Comparison of ENCODE assay signal across 20 cellular contexts in genomic region chr16:877242-878065, GRCh38.
DNase-seq lines count a peak whose midpoint lies in the region; ATAC-seq lines count a peak whose summit lies in the region.
"Had no signal": no experiment of that assay in that cellular context is flagged by ENCODE, and none has a peak within 500 bp of the region (broad histone marks: within the 10 kb centered on the region; RNA-seq: fewer than 3 reads in every experiment).

No MANE protein-coding gene starts in this region.

- H3K27ac Mint-ChIP-seq in stimulated activated naive CD8-positive, alpha-beta T cell treated with anti-CD3 and anti-CD28 coated beads, Interleukin-15, amount 100 ng/mL, for 72 hours = peak overlapping the region in 1 of 2 donors; percentile 82
- H3K27ac Mint-ChIP-seq in dendritic cell treated with granulocyte-macrophage colony-stimulating factor and Interleukin-4, amounts not matched to agents 40 ng/mL and 50 ng/mL, for 4 days = peak overlapping the region; percentile 76
- H3K27ac Mint-ChIP-seq in activated CD4-positive, alpha-beta T cell treated with anti-CD3 and anti-CD28 coated beads, Interleukin-2, amount 10 ng/mL, durations not matched to agents 7 days and 5 days = no peak overlapping the region
- H3K27ac Mint-ChIP-seq: activated CD4-positive, alpha-beta memory T cell treated with anti-CD3 and anti-CD28 coated beads for 36 hours; activated naive CD4-positive, alpha-beta T cell treated with anti-CD3 and anti-CD28 coated beads for 36 hours; natural killer cell treated with Interleukin-12 subunit alpha and Interleukin-12 subunit beta and Interleukin-15 and Interleukin-18, amount 100 ng/mL, for 72 hours had no signal

- H3K27me3 Mint-ChIP-seq in stimulated activated naive CD8-positive, alpha-beta T cell treated with anti-CD3 and anti-CD28 coated beads, Interleukin-15, amount 100 ng/mL, for 72 hours = no peaks in the 10 kb centered on the region
- peaks cover 58% of the 10 kb centered on the region for H3K27me3 Mint-ChIP-seq in dendritic cell treated with granulocyte-macrophage colony-stimulating factor and Interleukin-4, amounts not matched to agents 40 ng/mL and 50 ng/mL, for 4 days
- no peaks in the 10 kb centered on the region for H3K27me3 Mint-ChIP-seq in activated CD4-positive, alpha-beta T cell treated with anti-CD3 and anti-CD28 coated beads, Interleukin-2, amount 10 ng/mL, durations not matched to agents 7 days and 5 days
- H3K27me3 Mint-ChIP-seq: activated CD4-positive, alpha-beta memory T cell treated with anti-CD3 and anti-CD28 coated beads for 36 hours; natural killer cell treated with Interleukin-12 subunit alpha and Interleukin-12 subunit beta and Interleukin-15 and Interleukin-18, amount 100 ng/mL, for 72 hours had no signal

- ATAC-seq in stimulated activated naive CD8-positive, alpha-beta T cell treated with anti-CD3 and anti-CD28 coated beads, Interleukin-15, Interleukin-2, amounts not matched to agents 100 U/mL and 50 U/mL, for 24 hours = peak; percentile 20
- ATAC-seq in stimulated activated naive CD8-positive, alpha-beta T cell treated with anti-CD3 and anti-CD28 coated beads, Interleukin-15, amount 100 ng/mL, for 72 hours = no peak
- ATAC-seq: natural killer cell treated with Interleukin-12 subunit alpha and Interleukin-12 subunit beta and Interleukin-15 and Interleukin-18, amount 100 ng/mL, for 72 hours had no signal

- CTCF ChIA-PET in activated CD4-positive, alpha-beta T cell treated with anti-CD3 and anti-CD28 coated beads, Interleukin-2, amount 10 ng/mL, durations not matched to agents 7 days and 5 days (lab: Charles Lee) = no interaction called here

- intact Hi-C loops in dendritic cell treated with granulocyte-macrophage colony-stimulating factor and Interleukin-4, amounts not matched to agents 40 ng/mL and 50 ng/mL, for 4 days (cut with micrococcal nuclease) = no loop called here

- peaks cover 12% of the 10 kb centered on the region for H3K4me1 Mint-ChIP-seq in stimulated activated naive CD8-positive, alpha-beta T cell treated with anti-CD3 and anti-CD28 coated beads, Interleukin-15, amount 100 ng/mL, for 72 hours
- H3K4me1 Mint-ChIP-seq in dendritic cell treated with granulocyte-macrophage colony-stimulating factor and Interleukin-4, amounts not matched to agents 40 ng/mL and 50 ng/mL, for 4 days (ENCODE audit: low read depth) = peaks cover 20% of the 10 kb centered on the region
- H3K4me1 Mint-ChIP-seq in activated CD4-positive, alpha-beta T cell treated with anti-CD3 and anti-CD28 coated beads, Interleukin-2, amount 10 ng/mL, durations not matched to agents 7 days and 5 days = no peaks in the 10 kb centered on the region

- DNase-seq in stimulated activated naive CD8-positive, alpha-beta T cell treated with anti-CD3 and anti-CD28 coated beads, Interleukin-15, Interleukin-2, amounts not matched to agents 100 U/mL and 50 U/mL, for 24 hours = no peak
- no peak for DNase-seq in stimulated activated naive CD8-positive, alpha-beta T cell treated with anti-CD3 and anti-CD28 coated beads, Interleukin-15, amount 100 ng/mL, for 72 hours
- DNase-seq in NOMO-1 treated with dmso at 0.1 percent for 144 hours (lab: John Stamatoyannopoulos, UW; ENCODE audit: unreplicated experiment) (peak; percentile 37), cortex of kidney (lab: John Stamatoyannopoulos, UW) (no peak), hypothalamus (lab: John Stamatoyannopoulos, UW) (no peak), NCI-H2107 (lab: John Stamatoyannopoulos, UW) (no peak)
- DNase-seq in activated CD4-positive, alpha-beta T cell treated with anti-CD3 and anti-CD28 coated beads, Interleukin-2, amount 10 ng/mL, durations not matched to agents 7 days and 5 days = no peak
- DNase-seq: activated CD4-positive, alpha-beta memory T cell treated with anti-CD3 and anti-CD28 coated beads for 36 hours; anterior cingulate cortex; DMS79; KBM-7; kidney glomerular epithelial cell; NCI-H1092; NCI-H2081 treated with DMSO at 0.1 percent for 48 hours; NCI-H510A; stomach; transverse colon had no signal

- peak overlapping the region in 1 of 2 donors; percentile 13 for H3K4me3 Mint-ChIP-seq in stimulated activated naive CD8-positive, alpha-beta T cell treated with anti-CD3 and anti-CD28 coated beads, Interleukin-15, amount 100 ng/mL, for 72 hours
- H3K4me3 Mint-ChIP-seq in dendritic cell treated with granulocyte-macrophage colony-stimulating factor and Interleukin-4, amounts not matched to agents 40 ng/mL and 50 ng/mL, for 4 days = peak overlapping the region; percentile 32
- no peak overlapping the region for H3K4me3 Mint-ChIP-seq in activated CD4-positive, alpha-beta T cell treated with anti-CD3 and anti-CD28 coated beads, Interleukin-2, amount 10 ng/mL, durations not matched to agents 7 days and 5 days
- H3K4me3 Mint-ChIP-seq: activated CD4-positive, alpha-beta memory T cell treated with anti-CD3 and anti-CD28 coated beads for 36 hours; activated naive CD4-positive, alpha-beta T cell treated with anti-CD3 and anti-CD28 coated beads for 36 hours; natural killer cell treated with Interleukin-12 subunit alpha and Interleukin-12 subunit beta and Interleukin-15 and Interleukin-18, amount 100 ng/mL, for 72 hours had no signal

- H3K36me3 Mint-ChIP-seq in dendritic cell treated with granulocyte-macrophage colony-stimulating factor and Interleukin-4, amounts not matched to agents 40 ng/mL and 50 ng/mL, for 4 days (ENCODE audit: low read depth) = peaks cover 26% of the 10 kb centered on the region
- no peaks in the 10 kb centered on the region for H3K36me3 Mint-ChIP-seq in activated CD4-positive, alpha-beta T cell treated with anti-CD3 and anti-CD28 coated beads, Interleukin-2, amount 10 ng/mL, durations not matched to agents 7 days and 5 days (ENCODE audit: low read depth)
- H3K36me3 Mint-ChIP-seq: activated CD4-positive, alpha-beta memory T cell treated with anti-CD3 and anti-CD28 coated beads for 36 hours; natural killer cell treated with Interleukin-12 subunit alpha and Interleukin-12 subunit beta and Interleukin-15 and Interleukin-18, amount 100 ng/mL, for 72 hours had no signal

- peaks cover 0 to 2% of the 10 kb centered on the region in 2 donors for H3K9me3 Mint-ChIP-seq in stimulated activated naive CD8-positive, alpha-beta T cell treated with anti-CD3 and anti-CD28 coated beads, Interleukin-15, amount 100 ng/mL, for 72 hours
- H3K9me3 Mint-ChIP-seq in dendritic cell treated with granulocyte-macrophage colony-stimulating factor and Interleukin-4, amounts not matched to agents 40 ng/mL and 50 ng/mL, for 4 days = no peaks in the 10 kb centered on the region
- H3K9me3 Mint-ChIP-seq in activated CD4-positive, alpha-beta T cell treated with anti-CD3 and anti-CD28 coated beads, Interleukin-2, amount 10 ng/mL, durations not matched to agents 7 days and 5 days = no peaks in the 10 kb centered on the region
- H3K9me3 Mint-ChIP-seq: activated CD4-positive, alpha-beta memory T cell treated with anti-CD3 and anti-CD28 coated beads for 36 hours; activated naive CD4-positive, alpha-beta T cell treated with anti-CD3 and anti-CD28 coated beads for 36 hours; natural killer cell treated with Interleukin-12 subunit alpha and Interleukin-12 subunit beta and Interleukin-15 and Interleukin-18, amount 100 ng/mL, for 72 hours had no signal

- POLR2A ChIA-PET in activated CD4-positive, alpha-beta T cell treated with anti-CD3 and anti-CD28 coated beads, Interleukin-2, amount 10 ng/mL, durations not matched to agents 7 days and 5 days (lab: Charles Lee) = no interaction called here
